ENCODE assay signal across 1 cellular context in the genomic region with DNA sequence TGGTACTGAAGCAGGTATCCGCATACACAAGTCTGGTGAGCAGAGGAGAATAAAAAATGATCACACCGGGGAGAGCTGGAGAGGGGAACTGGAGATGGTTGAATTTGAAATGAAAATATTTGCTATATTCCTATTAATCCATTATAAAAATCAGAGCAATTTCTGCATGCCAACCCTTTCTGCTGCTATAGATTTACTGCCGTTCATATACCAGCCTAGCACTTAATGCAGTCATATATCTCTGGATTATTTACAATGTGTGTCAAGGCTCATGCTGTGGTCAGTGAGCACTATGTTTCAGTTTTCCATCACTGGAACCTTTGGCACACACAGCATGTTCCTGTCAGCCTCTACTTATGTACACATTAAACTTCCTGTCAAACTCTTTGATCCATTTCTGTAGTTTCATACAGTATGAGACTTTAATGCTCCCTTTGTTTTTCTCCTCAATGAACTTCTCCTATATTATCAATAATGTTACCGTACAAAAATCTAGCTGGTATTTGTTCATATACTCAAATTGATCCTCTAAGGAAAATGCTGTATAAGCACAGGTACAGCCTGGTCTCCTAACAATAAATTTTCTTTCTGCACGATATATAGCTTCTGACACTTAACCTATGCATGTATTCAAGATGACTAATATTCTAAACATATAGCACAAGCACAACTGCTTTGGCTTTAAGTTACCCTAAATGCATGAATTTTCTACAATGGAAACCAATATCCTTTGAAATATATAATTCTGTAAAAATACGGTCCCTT.
TF ChIP-seq lines count a peak whose summit lies in the region.

No MANE protein-coding gene starts in this region.

TF ChIP-seq in HEK293T, 16 proteins besides CTCF, POLR2A, EP300 and RAD21:
- TF ChIP-seq PKNOX1 (IDR thresholded peaks at IDR 0.05) (peak; percentile 91), SUZ12 (IDR thresholded peaks at IDR 0.05) (no peak), CTBP1 (IDR thresholded peaks at IDR 0.05; ENCODE audit: borderline replicate concordance) (0 out of 2 replicates have a peak, but pooled peaks have one; percentile 51)
TF ChIP-seq in HEK293T: peak in this region for 2.
